1 cellular context compared by ENCODE assay signal in the genomic region with DNA sequence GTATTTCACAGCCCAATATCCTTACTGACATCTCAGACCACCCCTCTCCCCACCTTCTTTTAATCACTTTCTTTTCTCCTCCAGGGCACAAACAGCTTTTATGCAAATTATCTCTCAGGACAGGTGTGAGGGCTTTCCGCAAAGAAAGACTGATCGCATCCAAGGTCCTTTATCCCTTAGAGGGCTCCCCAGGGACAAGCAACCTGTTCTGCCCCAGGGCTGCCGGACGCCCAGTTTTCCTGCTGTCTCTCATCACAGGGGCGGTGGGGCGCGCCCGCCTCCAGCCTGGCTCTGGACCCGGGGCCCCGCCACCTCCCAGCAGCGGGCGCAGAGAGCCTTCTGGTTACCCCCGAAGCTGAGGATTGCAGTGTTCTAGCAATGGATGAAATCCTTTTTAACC.
TF ChIP-seq lines count a peak whose summit lies in the region.

No MANE protein-coding gene starts in this region.

TF ChIP-seq in GM23338, 12 proteins besides CTCF, POLR2A, EP300 and RAD21 (continued from another document):
- TF ChIP-seq ZNF462 (CRISPR knock-in tag; IDR thresholded peaks at IDR 0.05) = no peak
- TF ChIP-seq NANOG (IDR thresholded peaks at IDR 0.05; ENCODE audit: borderline replicate concordance) = no peak
- TF ChIP-seq ZNF114 (CRISPR knock-in tag; IDR thresholded peaks at IDR 0.05) = no peak
- no peak for TF ChIP-seq CREB1 (CRISPR knock-in tag; IDR thresholded peaks at IDR 0.05; ENCODE audit: low read depth)
- TF ChIP-seq EZH2 (IDR thresholded peaks at IDR 0.05; ENCODE audit: low read depth, unreplicated experiment) = no peak
- TF ChIP-seq POLR2AphosphoS5 (IDR thresholded peaks at IDR 0.05; ENCODE audit: low read depth) = no peak
